Comparison of ENCODE assay signal across 24 cellular contexts in genomic region chr9:101062686-101063085, GRCh38. TPM values are rescaled to one million over a fixed set of nuclear protein-coding genes. Genes with fewer than 3 reads are reported as not detected.
DNase-seq lines count a peak whose midpoint lies in the region; ATAC-seq and TF ChIP-seq lines count a peak whose summit lies in the region.
"Had no signal": no experiment of that assay in that cellular context is flagged by ENCODE, and none has a peak within 500 bp of the region (broad histone marks: within the 10 kb centered on the region; RNA-seq: fewer than 3 reads in every experiment).

No MANE protein-coding gene starts in this region.

- H3K9me3 Mint-ChIP-seq in activated T-cell treated with anti-CD3 and anti-CD28 coated beads, Interleukin-2, amount 50 U/mL, for 72 hours: no peaks in the 10 kb centered on the region
- H3K9me3 Mint-ChIP-seq: CD14-positive monocyte; CD4-positive, alpha-beta T cell had no signal

- 64% methylated on average over 1 of the region's 1 CpG for WGBS in hepatocyte (ENCODE audit: low lambda C conversion rate, missing lambda C conversion rate)
- 32% methylated on average over 1 of the region's 1 CpG for WGBS in liver

- H3K4me3 ChIP-seq in hepatocyte (no peak overlapping the region), liver (ENCODE audit: low read depth in 1 of 3, low read length in 3 of 3) (no peak overlapping the region)
- H3K4me3 ChIP-seq: A549; BLaER1 treated with 17β-estradiol and CSF1 and Interleukin-3, amounts not matched to agents 10 nM and 100 nM; HAP-1 had no signal

- no peak for ATAC-seq in GM18520 (IDR thresholded peaks at IDR 0.05; ENCODE audit: unreplicated experiment)
- no peak for ATAC-seq in activated T-cell treated with anti-CD3 and anti-CD28 coated beads, Interleukin-2, amount 50 U/mL, for 72 hours (replicated peaks in 1 of 2)
- ATAC-seq: A549 had no signal

- H3K9me3 ChIP-seq in hepatocyte (ENCODE audit: low read depth) (no peaks in the 10 kb centered on the region), liver (ENCODE audit: control insufficient read depth in 4 of 4, low read length in 3 of 4) (no peaks in the 10 kb centered on the region)
- H3K9me3 ChIP-seq: A549; BE2C; BLaER1 treated with 17β-estradiol and CSF1 and Interleukin-3, amounts not matched to agents 10 nM and 100 nM; HAP-1 had no signal

- H3K27me3 ChIP-seq in hepatocyte: no peaks in the 10 kb centered on the region
- H3K27me3 ChIP-seq in liver (ENCODE audit: control insufficient read depth in 4 of 4, insufficient read depth in 4 of 4, low read length in 3 of 4): no peaks in the 10 kb centered on the region
- H3K27me3 ChIP-seq: BE2C; BLaER1 treated with 17β-estradiol and CSF1 and Interleukin-3, amounts not matched to agents 10 nM and 100 nM had no signal

- no peak overlapping the region for H3K27ac Mint-ChIP-seq in activated T-cell treated with anti-CD3 and anti-CD28 coated beads, Interleukin-2, amount 50 U/mL, for 72 hours
- H3K27ac Mint-ChIP-seq: CD14-positive monocyte; CD4-positive, alpha-beta T cell; CD8-positive, alpha-beta memory T cell; HFFc6 had no signal

- peak; percentile 50 for TF ChIP-seq RAD21 in liver (IDR thresholded peaks at IDR 0.05)

- H3K27me3 Mint-ChIP-seq in activated T-cell treated with anti-CD3 and anti-CD28 coated beads, Interleukin-2, amount 50 U/mL, for 72 hours (ENCODE audit: low read depth): no peaks in the 10 kb centered on the region
- H3K27me3 Mint-ChIP-seq: CD4-positive, alpha-beta T cell; CD8-positive, alpha-beta memory T cell had no signal

- no peak overlapping the region for H2AFZ ChIP-seq in hepatocyte

- no peak overlapping the region for H3K4me3 Mint-ChIP-seq in activated T-cell treated with anti-CD3 and anti-CD28 coated beads, Interleukin-2, amount 50 U/mL, for 72 hours
- H3K4me3 Mint-ChIP-seq: CD14-positive monocyte; CD4-positive, alpha-beta T cell; CD8-positive, alpha-beta memory T cell; HFFc6 had no signal

- no peaks in the 10 kb centered on the region for H3K4me1 ChIP-seq in hepatocyte (ENCODE audit: insufficient read depth)
- peaks cover 10 to 29% (median 11%) of the 10 kb centered on the region in 4 donors for H3K4me1 ChIP-seq in liver (ENCODE audit: control insufficient read depth in 4 of 4, insufficient read depth in 4 of 4, low read length in 3 of 4)
- H3K4me1 ChIP-seq: A549; BE2C; BLaER1 treated with 17β-estradiol and CSF1 and Interleukin-3, amounts not matched to agents 10 nM and 100 nM; HAP-1 had no signal

- no peak for TF ChIP-seq CTCF in hepatocyte (IDR thresholded peaks at IDR 0.05; ENCODE audit: poor library complexity)
- TF ChIP-seq CTCF in liver (IDR thresholded peaks at IDR 0.05; ENCODE audit: low read depth, low read length, missing input control): no peak

- no peaks in the 10 kb centered on the region for H4K20me1 ChIP-seq in hepatocyte (ENCODE audit: insufficient read depth, poor library complexity, severe bottlenecking)
- H4K20me1 ChIP-seq: BLaER1 treated with 17β-estradiol and CSF1 and Interleukin-3, amounts not matched to agents 10 nM and 100 nM had no signal

- no peaks in the 10 kb centered on the region for H3K79me2 ChIP-seq in hepatocyte

- H3K27ac ChIP-seq in hepatocyte (no peak overlapping the region), liver (ENCODE audit: low read depth in 1 of 2, low read length in 2 of 2) (peak overlapping the region; percentile 57 to 73)
- H3K27ac ChIP-seq: A549; BLaER1 treated with 17β-estradiol and CSF1 and Interleukin-3, amounts not matched to agents 10 nM and 100 nM had no signal

- H3K9me2 ChIP-seq in hepatocyte (replicated peaks; ENCODE audit: insufficient read depth): no peaks in the 10 kb centered on the region

- no peaks in the 10 kb centered on the region for H3K36me3 Mint-ChIP-seq in activated T-cell treated with anti-CD3 and anti-CD28 coated beads, Interleukin-2, amount 50 U/mL, for 72 hours (ENCODE audit: insufficient read depth in 2 of 2)
- H3K36me3 Mint-ChIP-seq: CD14-positive monocyte; CD8-positive, alpha-beta memory T cell had no signal

- H3K36me3 ChIP-seq in hepatocyte (replicated peaks; ENCODE audit: insufficient read depth, low read depth): no peaks in the 10 kb centered on the region
- no peaks in the 10 kb centered on the region for H3K36me3 ChIP-seq in liver (ENCODE audit: control insufficient read depth in 4 of 4, insufficient read depth in 3 of 4, low read depth in 1 of 4, low read length in 3 of 4)
- H3K36me3 ChIP-seq: BE2C; BLaER1 treated with 17β-estradiol and CSF1 and Interleukin-3, amounts not matched to agents 10 nM and 100 nM; HAP-1 had no signal

- no peak overlapping the region for H3K4me2 ChIP-seq in hepatocyte
- H3K4me2 ChIP-seq: A549; BLaER1 treated with 17β-estradiol and CSF1 and Interleukin-3, amounts not matched to agents 10 nM and 100 nM had no signal

- H3K4me1 Mint-ChIP-seq in activated T-cell treated with anti-CD3 and anti-CD28 coated beads, Interleukin-2, amount 50 U/mL, for 72 hours (ENCODE audit: low read depth): no peaks in the 10 kb centered on the region
- H3K4me1 Mint-ChIP-seq: CD14-positive monocyte; CD8-positive, alpha-beta memory T cell had no signal

- peak overlapping the region in 1 of 2 donors; percentile 21 for H3K9ac ChIP-seq in liver (ENCODE audit: low read depth in 1 of 2, low read length in 2 of 2)
- H3K9ac ChIP-seq: BLaER1 treated with 17β-estradiol and CSF1 and Interleukin-3, amounts not matched to agents 10 nM and 100 nM had no signal

- DNase-seq in HuH-7.5 (ENCODE audit: low spot score) (peak; percentile 3), hepatocyte (ENCODE audit: low spot score) (peak; percentile 24), SW480 (ENCODE audit: low spot score) (no peak)
- DNase-seq in activated T-cell treated with anti-CD3 and anti-CD28 coated beads, Interleukin-2, amount 50 U/mL, for 72 hours: no peak
- no peak for DNase-seq in activated T-cell treated with anti-CD3 and anti-CD28 coated beads, Interleukin-2, amount 50 U/mL, for 1 hour
- DNase-seq: 8988T; ACHN; AML-193; BE2C; CD4-positive, alpha-beta T cell; CD8-positive, alpha-beta memory T cell; DMS53; DMS79 treated with DMSO at 0.1 percent for 48 hours; GF-D8; GOT3; HFFc6 had no signal

TF ChIP-seq in liver, 16 proteins besides CTCF, POLR2A, EP300 and RAD21 (continues in another document):
- no peak for TF ChIP-seq NR2F2 (IDR thresholded peaks at IDR 0.05)
- no peak for TF ChIP-seq GABPA (IDR thresholded peaks at IDR 0.05 in 1 of 2, conservative IDR thresholded peaks at IDR 0.05 in 1 of 2)
- TF ChIP-seq FOXA2 (IDR thresholded peaks at IDR 0.05): peak; percentile 90
- TF ChIP-seq TAF1 (conservative IDR thresholded peaks at IDR 0.05): no peak
- peak; percentile 91 for TF ChIP-seq SP1 (IDR thresholded peaks at IDR 0.05)
- TF ChIP-seq, protein P1, sequence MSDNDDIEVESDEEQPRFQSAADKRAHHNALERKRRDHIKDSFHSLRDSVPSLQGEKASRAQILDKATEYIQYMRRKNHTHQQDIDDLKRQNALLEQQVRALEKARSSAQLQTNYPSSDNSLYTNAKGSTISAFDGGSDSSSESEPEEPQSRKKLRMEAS (IDR thresholded peaks at IDR 0.05): peak; percentile 79
- peak; percentile 88 to 93 for TF ChIP-seq JUND (IDR thresholded peaks at IDR 0.05)
- TF ChIP-seq, protein P2, sequence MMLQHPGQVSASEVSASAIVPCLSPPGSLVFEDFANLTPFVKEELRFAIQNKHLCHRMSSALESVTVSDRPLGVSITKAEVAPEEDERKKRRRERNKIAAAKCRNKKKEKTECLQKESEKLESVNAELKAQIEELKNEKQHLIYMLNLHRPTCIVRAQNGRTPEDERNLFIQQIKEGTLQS (IDR thresholded peaks at IDR 0.05): peak; percentile 84
- peak in 1 of 2 donors; percentile 43 for TF ChIP-seq EGR1 (IDR thresholded peaks at IDR 0.05; ENCODE audit: low read depth in 2 of 2)
- peak; percentile 73 for TF ChIP-seq YY1 (IDR thresholded peaks at IDR 0.05)
- TF ChIP-seq RXRA (IDR thresholded peaks at IDR 0.05): peak; percentile 95 to 96
- TF ChIP-seq ZBTB33 (IDR thresholded peaks at IDR 0.05): peak; percentile 74
- peak; percentile 82 for TF ChIP-seq HNF4G (IDR thresholded peaks at IDR 0.05)
- peak; percentile 94 to 96 for TF ChIP-seq HNF4A (conservative IDR thresholded peaks at IDR 0.05)

RNA-seq across cellular contexts. Expression of gene PLPPR1, which starts 34.2 kb away (rescaled TPM):
- 2.1 and 2.6 TPM in 2 replicates for total RNA-seq in hepatocyte
- polyA plus RNA-seq in hepatocyte: 0.27 and 1.5 TPM in 2 replicates
- 10 to 100 TPM in 1 of 2 donors, 1 to 10 TPM in 1; 2.0 to 26.3 TPM for total RNA-seq in liver
- 1 to 10 TPM; 1.2 to 2.8 TPM for polyA plus RNA-seq in liver
- not detected for total RNA-seq in activated T-cell treated with anti-CD3 and anti-CD28 coated beads, Interleukin-2, amount 50 U/mL, for 72 hours
- total RNA-seq: CD4-positive, alpha-beta T cell; CD8-positive, alpha-beta memory T cell; Daoy; G401; HFFc6 had no signal
- polyA plus RNA-seq: CD14-positive monocyte; CD8-positive, alpha-beta memory T cell had no signal

Comparison
In these comparisons a context has a peak if more than half of its experiments do, and no peak if none do; other contexts are left out.
1. DNase-seq: peak in HuH-7.5 (single experiment) and hepatocyte (single experiment); none in SW480 (single experiment), activated T-cell treated with anti-CD3 and anti-CD28 coated beads, Interleukin-2, amount 50 U/mL, for 72 hours (0 of 2) and activated T-cell treated with anti-CD3 and anti-CD28 coated beads, Interleukin-2, amount 50 U/mL, for 1 hour (single experiment).